In the genomic region with DNA sequence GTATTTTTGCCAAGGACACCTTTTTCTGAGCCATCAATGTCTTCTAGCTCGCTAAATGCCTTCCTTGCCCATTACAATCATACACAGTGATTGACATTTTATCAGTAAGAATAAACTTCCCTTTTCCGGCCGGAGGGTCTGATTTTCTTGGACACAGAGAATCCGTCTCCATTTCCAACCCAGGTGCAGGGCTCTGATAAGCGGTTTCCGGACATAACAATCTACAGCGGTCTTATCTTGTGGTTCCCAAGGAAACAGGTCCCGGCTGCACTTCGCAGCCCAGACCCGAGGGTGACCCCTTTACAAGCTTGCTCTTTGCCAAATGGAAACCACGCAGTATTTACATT, we compare ENCODE assay signal across 8 cellular contexts. TPM values are rescaled to one million over a fixed set of nuclear protein-coding genes. Genes with fewer than 3 reads are reported as not detected.
DNase-seq lines count a peak whose midpoint lies in the region; ATAC-seq and FAIRE-seq lines count a peak whose summit lies in the region.

No MANE protein-coding gene starts in this region.

- peaks cover 12% of the 10 kb centered on the region for H3K36me3 Mint-ChIP-seq in activated CD8-positive, alpha-beta T cell treated with anti-CD3 and anti-CD28 coated beads, Interleukin-2, amount 10 ng/mL, durations not matched to agents 7 days and 5 days (ENCODE audit: low read depth)

- peaks cover 6% of the 10 kb centered on the region; the same call in 1 of the 2 replicates for H3K4me1 ChIP-seq in HUES6 (ENCODE audit: control insufficient read depth, insufficient read depth, low read length)
- peaks cover 9% of the 10 kb centered on the region for H3K4me1 ChIP-seq in rectal smooth muscle tissue (ENCODE audit: control insufficient read depth, insufficient read depth, low read length)

- no peaks in the 10 kb centered on the region for H3K27me3 ChIP-seq in HUES6 (ENCODE audit: control insufficient read depth, insufficient read depth, low read length)
- no peaks in the 10 kb centered on the region for H3K27me3 ChIP-seq in rectal smooth muscle tissue (ENCODE audit: control insufficient read depth, insufficient read depth, low read length)

- peak overlapping the region; percentile 96 for H3K4me3 ChIP-seq in HUES6 (ENCODE audit: low read depth, low read length)
- peak overlapping the region; percentile 99 for H3K4me3 ChIP-seq in rectal smooth muscle tissue (ENCODE audit: low read length)

- H3K9me3 Mint-ChIP-seq in activated CD8-positive, alpha-beta T cell treated with anti-CD3 and anti-CD28 coated beads, Interleukin-2, amount 10 ng/mL, durations not matched to agents 7 days and 5 days (ENCODE audit: insufficient read depth), result no peaks in the 10 kb centered on the region

- CTCF ChIA-PET in activated CD8-positive, alpha-beta T cell treated with anti-CD3 and anti-CD28 coated beads, Interleukin-2, amount 10 ng/mL, durations not matched to agents 7 days and 5 days (lab: Charles Lee), result interaction anchor here (0.6 to 5.5 kb wide), 49 partner anchors 10 to 1292 kb away, joined by 3 to 86 read pairs (median 5); a partner anchor contains a TSS

- H3K36me3 ChIP-seq in HUES6 (ENCODE audit: control insufficient read depth, insufficient read depth, low read length) (no peaks in the 10 kb centered on the region), rectal smooth muscle tissue (ENCODE audit: control insufficient read depth, insufficient read depth, low read length) (no peaks in the 10 kb centered on the region)

- peak overlapping the region; percentile 96 for H3K27ac Mint-ChIP-seq in activated CD8-positive, alpha-beta T cell treated with anti-CD3 and anti-CD28 coated beads, Interleukin-2, amount 10 ng/mL, durations not matched to agents 7 days and 5 days

- peak overlapping the region; percentile 80; the same call in 1 of the 2 replicates for H3K27ac ChIP-seq in HUES6 (ENCODE audit: low read depth, low read length)
- H3K27ac ChIP-seq in rectal smooth muscle tissue (ENCODE audit: low read depth, low read length), result peak overlapping the region; percentile 98

- POLR2A ChIA-PET in activated CD8-positive, alpha-beta T cell treated with anti-CD3 and anti-CD28 coated beads, Interleukin-2, amount 10 ng/mL, durations not matched to agents 7 days and 5 days (lab: Charles Lee), result interaction anchor here (0.6 to 1.4 kb wide), 8 partner anchors 26 to 1092 kb away, joined by 3 to 7 read pairs (median 3); a partner anchor contains a TSS

- intact Hi-C loops in left cardiac atrium (cut with DNase I), result loop anchor here (10.0 kb wide), 2 partner anchors 65 to 125 kb away; no protein-coding TSS in a partner anchor

- H3K9ac ChIP-seq in HUES6 (ENCODE audit: low read length) (peak overlapping the region; percentile 89), rectal smooth muscle tissue (ENCODE audit: low read length) (peak overlapping the region; percentile 83)

- no peak for FAIRE-seq in GM19239 (lab: Jason Lieb, UNC)

- H3K9me3 ChIP-seq in HUES6 (ENCODE audit: control insufficient read depth, insufficient read depth, low read depth, low read length), result no peaks in the 10 kb centered on the region

- peak overlapping the region; percentile 97 for H3K4me3 Mint-ChIP-seq in activated CD8-positive, alpha-beta T cell treated with anti-CD3 and anti-CD28 coated beads, Interleukin-2, amount 10 ng/mL, durations not matched to agents 7 days and 5 days

- no peaks in the 10 kb centered on the region for H3K27me3 Mint-ChIP-seq in activated CD8-positive, alpha-beta T cell treated with anti-CD3 and anti-CD28 coated beads, Interleukin-2, amount 10 ng/mL, durations not matched to agents 7 days and 5 days (ENCODE audit: low read depth)

- DNase-seq in NCI-H82 (lab: John Stamatoyannopoulos, UW) (peak; percentile 35), NCI-H82 treated with DMSO at 0.1 percent for 48 hours (lab: John Stamatoyannopoulos, UW; ENCODE audit: unreplicated experiment) (no peak), left cardiac atrium (peak; percentile 84), GM19239 (ENCODE audit: insufficient read length, low spot score) (no peak)
- no peak for DNase-seq in activated CD8-positive, alpha-beta T cell treated with anti-CD3 and anti-CD28 coated beads, Interleukin-2, amount 10 ng/mL, durations not matched to agents 7 days and 5 days

- H3K4me1 Mint-ChIP-seq in activated CD8-positive, alpha-beta T cell treated with anti-CD3 and anti-CD28 coated beads, Interleukin-2, amount 10 ng/mL, durations not matched to agents 7 days and 5 days (ENCODE audit: low read depth), result peaks cover 40% of the 10 kb centered on the region

- ATAC-seq in activated CD8-positive, alpha-beta T cell treated with anti-CD3 and anti-CD28 coated beads, Interleukin-2, amount 10 ng/mL, durations not matched to agents 7 days and 5 days, result peak; percentile 11
- ATAC-seq in left cardiac atrium (peak; percentile 12 to 35), HG02763 (IDR thresholded peaks at IDR 0.05; ENCODE audit: unreplicated experiment) (no peak)

RNA-seq across cellular contexts. Expression of a gene that starts 5.1 kb away (rescaled TPM):
- 1 to 10 TPM; 3.7 to 4.3 TPM for total RNA-seq in activated CD8-positive, alpha-beta T cell treated with anti-CD3 and anti-CD28 coated beads, Interleukin-2, amount 10 ng/mL, durations not matched to agents 7 days and 5 days
- 1 to 10 TPM; 2.7 to 3.5 TPM for total RNA-seq in left cardiac atrium

RNA-seq across cellular contexts. Expression of a gene that starts 27.5 kb away (rescaled TPM):
- total RNA-seq in activated CD8-positive, alpha-beta T cell treated with anti-CD3 and anti-CD28 coated beads, Interleukin-2, amount 10 ng/mL, durations not matched to agents 7 days and 5 days, result 1 to 10 TPM; 2.0 to 2.7 TPM
- total RNA-seq in left cardiac atrium, result 1 to 10 TPM in 1 of 2 donors, under 1 TPM in 1; 0.65 to 1.9 TPM

RNA-seq across cellular contexts. Expression of a gene that starts 49.2 kb away (rescaled TPM):
- 1 to 10 TPM; 4.0 to 4.5 TPM for total RNA-seq in activated CD8-positive, alpha-beta T cell treated with anti-CD3 and anti-CD28 coated beads, Interleukin-2, amount 10 ng/mL, durations not matched to agents 7 days and 5 days
- total RNA-seq in left cardiac atrium, result 1 to 10 TPM; 2.2 to 2.9 TPM

Comparison
In these comparisons a context has a peak if more than half of its experiments do, and no peak if none do; other contexts are left out.
1. DNase-seq: peak in NCI-H82 (single experiment) and left cardiac atrium (single experiment); none in NCI-H82 treated with DMSO at 0.1 percent for 48 hours (single experiment), activated CD8-positive, alpha-beta T cell treated with anti-CD3 and anti-CD28 coated beads, Interleukin-2, amount 10 ng/mL, durations not matched to agents 7 days and 5 days (single experiment) and GM19239 (single experiment).